ENCODE assay signal across 1 cellular context in the genomic region with DNA sequence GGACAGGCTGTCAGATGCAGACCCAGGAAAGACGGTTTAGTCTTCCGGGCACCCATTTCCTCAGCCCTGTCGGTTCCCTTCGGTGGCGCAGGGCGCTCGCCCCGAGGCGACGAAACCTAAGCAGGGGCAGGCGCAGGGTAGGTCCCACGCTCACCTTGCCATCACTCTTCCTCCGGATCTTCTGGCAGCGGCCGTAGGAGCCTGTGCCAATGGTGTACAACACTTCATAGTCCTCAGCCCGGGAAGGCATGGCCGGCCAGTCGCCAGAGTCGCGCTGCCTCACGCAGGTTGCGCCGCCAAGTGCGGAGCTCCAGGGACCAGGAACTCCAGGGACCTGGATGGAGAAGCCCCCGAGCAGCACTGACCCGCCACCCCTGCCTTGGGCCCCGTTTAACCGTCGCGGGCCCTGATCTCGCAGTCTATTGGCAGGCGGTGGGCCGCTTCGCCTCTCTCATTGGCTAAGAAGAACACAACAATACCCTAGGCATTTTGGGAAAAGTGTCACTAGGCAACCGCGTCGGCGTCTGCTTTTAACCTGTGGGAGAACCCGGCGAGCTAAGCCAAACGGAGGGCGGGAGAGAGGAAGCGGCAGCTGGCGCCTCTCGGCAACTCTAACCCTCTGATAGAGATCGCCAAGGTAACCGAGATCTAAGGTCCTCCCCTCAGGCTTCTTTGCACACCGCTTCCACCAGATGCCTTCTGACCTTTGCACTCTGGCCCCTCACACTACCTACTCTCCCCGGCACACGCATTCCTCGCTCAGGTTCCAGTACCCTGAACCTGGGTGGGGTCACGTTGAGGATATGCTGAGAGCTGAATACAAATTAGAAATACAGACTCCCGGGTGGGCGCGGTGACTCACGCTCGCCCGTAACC.
TF ChIP-seq lines count a peak whose summit lies in the region.

Gene NEK2 (minus strand): TSS at position 392 of the 876 bp plus-strand sequence. CDS start 142 bp downstream, at position 250.

TF ChIP-seq in K562, 482 proteins besides CTCF, POLR2A, EP300 and RAD21 (continued from another document and continues in another):
- TF ChIP-seq TFE3 (CRISPR knock-in tag; IDR thresholded peaks at IDR 0.05): no peak
- TF ChIP-seq NCOR1 (IDR thresholded peaks at IDR 0.05): peak; percentile 78
- TF ChIP-seq MXI1 (IDR thresholded peaks at IDR 0.05; ENCODE audit: low read depth, low read length): peak; percentile 96
- peak; percentile 88 for TF ChIP-seq EP400 (IDR thresholded peaks at IDR 0.05)
- no peak for TF ChIP-seq MED1 (CRISPR knock-in tag; IDR thresholded peaks at IDR 0.05; ENCODE audit: borderline replicate concordance)
- peak; percentile 59; the same call in 1 of the 2 replicates for TF ChIP-seq MTA3 (IDR thresholded peaks at IDR 0.05; ENCODE audit: borderline replicate concordance)
- TF ChIP-seq ETS1 (conservative IDR thresholded peaks at IDR 0.05; ENCODE audit: control insufficient read depth, low read depth, low read length): peak; percentile 14; the same call in 1 of the 2 replicates
- no peak for TF ChIP-seq STAG1 (CRISPR knock-in tag; IDR thresholded peaks at IDR 0.05; ENCODE audit: borderline replicate concordance)
- TF ChIP-seq TRIM28 (IDR thresholded peaks at IDR 0.05): no peak
- TF ChIP-seq, protein P1, sequence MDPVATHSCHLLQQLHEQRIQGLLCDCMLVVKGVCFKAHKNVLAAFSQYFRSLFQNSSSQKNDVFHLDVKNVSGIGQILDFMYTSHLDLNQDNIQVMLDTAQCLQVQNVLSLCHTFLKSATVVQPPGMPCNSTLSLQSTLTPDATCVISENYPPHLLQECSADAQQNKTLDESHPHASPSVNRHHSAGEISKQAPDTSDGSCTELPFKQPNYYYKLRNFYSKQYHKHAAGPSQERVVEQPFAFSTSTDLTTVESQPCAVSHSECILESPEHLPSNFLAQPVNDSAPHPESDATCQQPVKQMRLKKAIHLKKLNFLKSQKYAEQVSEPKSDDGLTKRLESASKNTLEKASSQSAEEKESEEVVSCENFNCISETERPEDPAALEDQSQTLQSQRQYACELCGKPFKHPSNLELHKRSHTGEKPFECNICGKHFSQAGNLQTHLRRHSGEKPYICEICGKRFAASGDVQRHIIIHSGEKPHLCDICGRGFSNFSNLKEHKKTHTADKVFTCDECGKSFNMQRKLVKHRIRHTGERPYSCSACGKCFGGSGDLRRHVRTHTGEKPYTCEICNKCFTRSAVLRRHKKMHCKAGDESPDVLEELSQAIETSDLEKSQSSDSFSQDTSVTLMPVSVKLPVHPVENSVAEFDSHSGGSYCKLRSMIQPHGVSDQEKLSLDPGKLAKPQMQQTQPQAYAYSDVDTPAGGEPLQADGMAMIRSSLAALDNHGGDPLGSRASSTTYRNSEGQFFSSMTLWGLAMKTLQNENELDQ (CRISPR knock-in tag; IDR thresholded peaks at IDR 0.05; ENCODE audit: borderline replicate concordance): peak; percentile 33; the same call in 1 of the 2 replicates
- TF ChIP-seq PHF20 (IDR thresholded peaks at IDR 0.05; ENCODE audit: partially characterized antibody): peak; percentile 77
- TF ChIP-seq YY1 (IDR thresholded peaks at IDR 0.05; ENCODE audit: borderline replicate concordance in 1 of 3, control insufficient read depth in 1 of 3, extremely low read depth in 1 of 3, insufficient read depth in 3 of 3, insufficient read length in 1 of 3, insufficient replicate concordance in 2 of 3, low read depth in 1 of 3, low read length in 2 of 3): peak in 1 of 3 experiments; percentile 12
- TF ChIP-seq CUX1 (CRISPR knock-in tag; IDR thresholded peaks at IDR 0.05): no peak
- no peak for TF ChIP-seq WHSC1 (IDR thresholded peaks at IDR 0.05; ENCODE audit: low read length)
- TF ChIP-seq BACH1 (tag; IDR thresholded peaks at IDR 0.05): no peak
- no peak for TF ChIP-seq EZH2 (IDR thresholded peaks at IDR 0.05; ENCODE audit: borderline replicate concordance, low read depth, low read length)
- TF ChIP-seq, protein P2, sequence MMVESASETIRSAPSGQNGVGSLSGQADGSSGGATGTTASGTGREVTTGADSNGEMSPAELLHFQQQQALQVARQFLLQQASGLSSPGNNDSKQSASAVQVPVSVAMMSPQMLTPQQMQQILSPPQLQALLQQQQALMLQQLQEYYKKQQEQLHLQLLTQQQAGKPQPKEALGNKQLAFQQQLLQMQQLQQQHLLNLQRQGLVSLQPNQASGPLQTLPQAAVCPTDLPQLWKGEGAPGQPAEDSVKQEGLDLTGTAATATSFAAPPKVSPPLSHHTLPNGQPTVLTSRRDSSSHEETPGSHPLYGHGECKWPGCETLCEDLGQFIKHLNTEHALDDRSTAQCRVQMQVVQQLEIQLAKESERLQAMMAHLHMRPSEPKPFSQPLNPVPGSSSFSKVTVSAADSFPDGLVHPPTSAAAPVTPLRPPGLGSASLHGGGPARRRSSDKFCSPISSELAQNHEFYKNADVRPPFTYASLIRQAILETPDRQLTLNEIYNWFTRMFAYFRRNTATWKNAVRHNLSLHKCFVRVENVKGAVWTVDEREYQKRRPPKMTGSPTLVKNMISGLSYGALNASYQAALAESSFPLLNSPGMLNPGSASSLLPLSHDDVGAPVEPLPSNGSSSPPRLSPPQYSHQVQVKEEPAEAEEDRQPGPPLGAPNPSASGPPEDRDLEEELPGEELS (CRISPR knock-in tag; IDR thresholded peaks at IDR 0.05; ENCODE audit: borderline replicate concordance): 0 out of 2 replicates have a peak, but pooled peaks have one; percentile 42
- TF ChIP-seq TRIM24 (IDR thresholded peaks at IDR 0.05): peak; percentile 69 to 82; a peak in 3 of 4 replicates
- TF ChIP-seq, protein P3, sequence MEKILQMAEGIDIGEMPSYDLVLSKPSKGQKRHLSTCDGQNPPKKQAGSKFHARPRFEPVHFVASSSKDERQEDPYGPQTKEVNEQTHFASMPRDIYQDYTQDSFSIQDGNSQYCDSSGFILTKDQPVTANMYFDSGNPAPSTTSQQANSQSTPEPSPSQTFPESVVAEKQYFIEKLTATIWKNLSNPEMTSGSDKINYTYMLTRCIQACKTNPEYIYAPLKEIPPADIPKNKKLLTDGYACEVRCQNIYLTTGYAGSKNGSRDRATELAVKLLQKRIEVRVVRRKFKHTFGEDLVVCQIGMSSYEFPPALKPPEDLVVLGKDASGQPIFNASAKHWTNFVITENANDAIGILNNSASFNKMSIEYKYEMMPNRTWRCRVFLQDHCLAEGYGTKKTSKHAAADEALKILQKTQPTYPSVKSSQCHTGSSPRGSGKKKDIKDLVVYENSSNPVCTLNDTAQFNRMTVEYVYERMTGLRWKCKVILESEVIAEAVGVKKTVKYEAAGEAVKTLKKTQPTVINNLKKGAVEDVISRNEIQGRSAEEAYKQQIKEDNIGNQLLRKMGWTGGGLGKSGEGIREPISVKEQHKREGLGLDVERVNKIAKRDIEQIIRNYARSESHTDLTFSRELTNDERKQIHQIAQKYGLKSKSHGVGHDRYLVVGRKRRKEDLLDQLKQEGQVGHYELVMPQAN (IDR thresholded peaks at IDR 0.05; ENCODE audit: borderline replicate concordance): peak; percentile 99
- peak; percentile 96 for TF ChIP-seq ZEB2 (IDR thresholded peaks at IDR 0.05)
- TF ChIP-seq ZFP36 (IDR thresholded peaks at IDR 0.05; ENCODE audit: low read depth, low read length, partially characterized antibody): no peak
- no peak for TF ChIP-seq HMG20B (CRISPR knock-in tag; IDR thresholded peaks at IDR 0.05)
- no peak for TF ChIP-seq ARID3B (CRISPR knock-in tag; IDR thresholded peaks at IDR 0.05; ENCODE audit: borderline replicate concordance)
- peak in 1 of 2 experiments; percentile 79; a peak in 1 of 3 replicates for TF ChIP-seq CBX3 (IDR thresholded peaks at IDR 0.05; ENCODE audit: borderline replicate concordance in 1 of 2, low read length in 2 of 2)
- TF ChIP-seq, protein P4, sequence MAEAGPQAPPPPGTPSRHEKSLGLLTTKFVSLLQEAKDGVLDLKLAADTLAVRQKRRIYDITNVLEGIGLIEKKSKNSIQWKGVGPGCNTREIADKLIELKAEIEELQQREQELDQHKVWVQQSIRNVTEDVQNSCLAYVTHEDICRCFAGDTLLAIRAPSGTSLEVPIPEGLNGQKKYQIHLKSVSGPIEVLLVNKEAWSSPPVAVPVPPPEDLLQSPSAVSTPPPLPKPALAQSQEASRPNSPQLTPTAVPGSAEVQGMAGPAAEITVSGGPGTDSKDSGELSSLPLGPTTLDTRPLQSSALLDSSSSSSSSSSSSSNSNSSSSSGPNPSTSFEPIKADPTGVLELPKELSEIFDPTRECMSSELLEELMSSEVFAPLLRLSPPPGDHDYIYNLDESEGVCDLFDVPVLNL (CRISPR knock-in tag; IDR thresholded peaks at IDR 0.05; ENCODE audit: low read depth): peak; percentile 99
- peak; percentile 77 for TF ChIP-seq ZNF143 (CRISPR knock-in tag; IDR thresholded peaks at IDR 0.05)
- peak; percentile 25; the same call in 1 of the 2 replicates for TF ChIP-seq ZNF384 (IDR thresholded peaks at IDR 0.05; ENCODE audit: low read depth, low read length)
